1 cellular context compared by ENCODE assay signal in genomic region chr7:134886353-134887057, GRCh38.
TF ChIP-seq lines count a peak whose summit lies in the region.

No MANE protein-coding gene starts in this region.

TF ChIP-seq in SK-N-SH treated with all-trans-retinoic acid at 6 μM for 48 hours, 23 proteins besides CTCF, POLR2A, EP300 and RAD21 (continued from another document):
- TF ChIP-seq ISL1 (CRISPR knock-in tag; IDR thresholded peaks at IDR 0.05) = peak; percentile 93
TF ChIP-seq in SK-N-SH treated with all-trans-retinoic acid at 6 μM for 48 hours: peak in this region for 6.
